12 cellular contexts compared by ENCODE assay signal in genomic region chr22:31250740-31251330, GRCh38. TPM values are rescaled to one million over a fixed set of nuclear protein-coding genes. Genes with fewer than 3 reads are reported as not detected.
DNase-seq lines count a peak whose midpoint lies in the region; ATAC-seq, FAIRE-seq and TF ChIP-seq lines count a peak whose summit lies in the region.
"Had no signal": no experiment of that assay in that cellular context is flagged by ENCODE, and none has a peak within 500 bp of the region (broad histone marks: within the 10 kb centered on the region; RNA-seq: fewer than 3 reads in every experiment).

No MANE protein-coding gene starts in this region.

- H3K4me1 ChIP-seq in GM23338 (ENCODE audit: insufficient read depth): peaks cover 16% of the 10 kb centered on the region; the same call in 1 of the 2 replicates
- peaks cover 23 to 34% of the 10 kb centered on the region in 2 donors for H3K4me1 ChIP-seq in kidney (ENCODE audit: control insufficient read depth in 1 of 2, insufficient read depth in 1 of 2, low read depth in 1 of 2, low read length in 2 of 2)

- H3K27me3 ChIP-seq in GM23338 (ENCODE audit: insufficient read depth): no peaks in the 10 kb centered on the region
- H3K27me3 ChIP-seq: neural progenitor cell had no signal

- H3K9me3 Mint-ChIP-seq in GM23338: no peaks in the 10 kb centered on the region
- H3K9me3 Mint-ChIP-seq: CD8-positive, alpha-beta memory T cell; neural progenitor cell had no signal

- no peak overlapping the region for H3K4me2 ChIP-seq in GM23338
- H3K4me2 ChIP-seq: neural progenitor cell had no signal

- H3K27me3 Mint-ChIP-seq in GM23338 (ENCODE audit: insufficient read depth, low read depth, poor library complexity): peaks cover 3% of the 10 kb centered on the region
- H3K27me3 Mint-ChIP-seq: CD8-positive, alpha-beta memory T cell had no signal

- peaks cover 21% of the 10 kb centered on the region for H3K4me1 Mint-ChIP-seq in GM23338

- H2AFZ ChIP-seq in GM23338: no peak overlapping the region
- H2AFZ ChIP-seq: neural progenitor cell had no signal

- DNase-seq in GM23338 (ENCODE audit: low spot score) (no peak), astrocyte of the cerebellum (ENCODE audit: low read depth) (no peak), kidney (no peak), renal cortical epithelial cell (ENCODE audit: low read depth) (peak; percentile 60), NCI-H510A treated with DMSO at 0.1 percent for 48 hours (lab: John Stamatoyannopoulos, UW) (no peak), NOMO-1 treated with dmso at 0.1 percent for 144 hours (lab: John Stamatoyannopoulos, UW; ENCODE audit: unreplicated experiment) (no peak)
- DNase-seq: CD8-positive, alpha-beta memory T cell; stimulated activated CD4-positive, alpha-beta T cell treated with anti-CD3 and anti-CD28 coated beads, Interleukin-4, amount 100 ng/mL, for 24 hours; substantia nigra had no signal

- no peak overlapping the region for H3K4me3 Mint-ChIP-seq in GM23338
- H3K4me3 Mint-ChIP-seq: CD8-positive, alpha-beta memory T cell; neural progenitor cell had no signal

- in situ Hi-C loops in astrocyte of the cerebellum (cut with HindIII; ENCODE audit: low sequenced_read_pairs): no loop called here

- ATAC-seq in GM23338: no peak
- ATAC-seq in HG03520 (IDR thresholded peaks at IDR 0.05; ENCODE audit: unreplicated experiment): no peak
- ATAC-seq in GM18520 (IDR thresholded peaks at IDR 0.05; ENCODE audit: unreplicated experiment): no peak

- H3K9me2 ChIP-seq in GM23338 (ENCODE audit: insufficient read depth): no peaks in the 10 kb centered on the region

- peaks cover 4% of the 10 kb centered on the region for H4K20me1 ChIP-seq in GM23338 (replicated peaks; ENCODE audit: insufficient read depth)

- no peak for TF ChIP-seq CTCF in GM23338 (conservative IDR thresholded peaks at IDR 0.05; ENCODE audit: low read depth in 2 of 2)
- no peak for TF ChIP-seq CTCF in astrocyte of the cerebellum (IDR thresholded peaks at IDR 0.05; ENCODE audit: low read depth, low read length, missing control alignments)
- no peak for TF ChIP-seq CTCF in kidney (IDR thresholded peaks at IDR 0.05; ENCODE audit: borderline replicate concordance, extremely low read depth, insufficient read depth)

- intact Hi-C loops in kidney (cut with DNase I): no loop called here

- no peak overlapping the region for H3K27ac ChIP-seq in GM23338 (ENCODE audit: low read depth)
- peak overlapping the region; percentile 16 to 64 for H3K27ac ChIP-seq in kidney (ENCODE audit: low read depth in 2 of 2, low read length in 2 of 2)
- H3K27ac ChIP-seq: neural progenitor cell had no signal

- H3K36me3 Mint-ChIP-seq in GM23338 (ENCODE audit: low read depth): peaks cover 4% of the 10 kb centered on the region; the same call in 1 of the 3 replicates
- H3K36me3 Mint-ChIP-seq: neural progenitor cell had no signal

- H3F3A ChIP-seq in GM23338 (replicated peaks; ENCODE audit: low read depth): peaks cover 3% of the 10 kb centered on the region; the same call in 1 of the 2 replicates

- H3K27ac Mint-ChIP-seq in GM23338: peak overlapping the region; percentile 34; the same call in 1 of the 2 replicates

- no peak for FAIRE-seq in kidney (lab: Jason Lieb, UNC)

- H3K4me3 ChIP-seq in GM23338 (no peak overlapping the region), astrocyte of the cerebellum (ENCODE audit: low read depth, low read length) (peak overlapping the region; percentile 66), kidney (ENCODE audit: low read length in 2 of 2) (peak overlapping the region; percentile 1 to 87)
- H3K4me3 ChIP-seq: neural progenitor cell had no signal

- H3K79me2 ChIP-seq in GM23338 (replicated peaks; ENCODE audit: insufficient read depth): no peaks in the 10 kb centered on the region; the same call in 1 of the 2 replicates

- no peak overlapping the region for H3K9ac ChIP-seq in kidney (ENCODE audit: low read length in 2 of 2)
- H3K9ac ChIP-seq: neural progenitor cell had no signal

- H3K36me3 ChIP-seq in GM23338 (ENCODE audit: insufficient read depth) (no peaks in the 10 kb centered on the region), kidney (ENCODE audit: control insufficient read depth in 1 of 2, insufficient read depth in 2 of 2, low read length in 2 of 2) (no peaks in the 10 kb centered on the region)
- H3K36me3 ChIP-seq: neural progenitor cell had no signal

- H3K9me3 ChIP-seq in kidney (ENCODE audit: control insufficient read depth in 1 of 2, low read length in 2 of 2): no peaks in the 10 kb centered on the region

TF ChIP-seq in GM23338, 12 proteins besides CTCF, POLR2A, EP300 and RAD21 (continues in another document):
- TF ChIP-seq ETS1 (IDR thresholded peaks at IDR 0.05) (no peak), POLR2AphosphoS5 (IDR thresholded peaks at IDR 0.05; ENCODE audit: low read depth) (no peak), EZH2 (IDR thresholded peaks at IDR 0.05; ENCODE audit: low read depth, unreplicated experiment) (no peak), EZH2phosphoT487 (IDR thresholded peaks at IDR 0.05; ENCODE audit: unreplicated experiment) (no peak), CREB1 (CRISPR knock-in tag; IDR thresholded peaks at IDR 0.05; ENCODE audit: low read depth) (no peak), JUNB (IDR thresholded peaks at IDR 0.05; ENCODE audit: unreplicated experiment) (no peak)

RNA-seq across cellular contexts. Expression of gene LIMK2, which starts 38.7 kb away (rescaled TPM):
- 35.5 and 39.8 TPM in 2 replicates for total RNA-seq in GM23338 (2014; rRNA removed; shearing (Covaris generic))
- polyA plus RNA-seq in GM23338 (2016; fragmentation: Nextera tagmentation; extraction: Ambion mirVana) (12.5 and 14.9 TPM in 2 replicates), kidney (ENCODE audit: insufficient read depth, low read depth, low replicate concordance) (20.3 TPM)
- total RNA-seq in kidney (48.2 TPM), renal cortical epithelial cell (54.5 and 106 TPM in 2 replicates)

RNA-seq across cellular contexts. Expression of gene PIK3IP1, which starts 41.5 kb away (rescaled TPM):
- total RNA-seq in GM23338 (2014; rRNA removed; shearing (Covaris generic)): 1.6 and 2.2 TPM in 2 replicates
- polyA plus RNA-seq in GM23338 (2016; fragmentation: Nextera tagmentation; extraction: Ambion mirVana) (1.1 and 1.5 TPM in 2 replicates), kidney (ENCODE audit: insufficient read depth, low read depth, low replicate concordance) (21.4 TPM)
- total RNA-seq in kidney (42.7 TPM), renal cortical epithelial cell (28.5 and 30.9 TPM in 2 replicates)
